27 cellular contexts compared by ENCODE assay signal in the genomic region with DNA sequence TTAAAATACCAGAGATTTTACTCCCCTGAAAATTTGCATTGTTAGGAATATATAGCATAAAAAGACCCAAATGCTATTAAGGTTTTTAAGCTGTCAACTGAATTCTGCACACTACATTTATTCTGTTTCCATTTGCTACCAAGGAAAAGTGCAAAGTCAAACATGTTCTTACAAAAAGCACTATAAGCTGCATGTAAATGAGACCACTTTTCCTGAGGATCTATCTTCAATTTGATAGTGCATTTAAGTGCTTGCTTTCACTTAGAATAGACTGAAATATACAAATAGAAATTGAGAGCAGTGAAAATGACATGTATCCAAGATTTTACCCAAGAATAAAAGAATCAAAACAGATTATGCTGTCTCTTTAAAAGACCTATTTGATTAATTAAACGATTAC.
"Had no signal": no experiment of that assay in that cellular context is flagged by ENCODE, and none has a peak within 500 bp of the region (broad histone marks: within the 10 kb centered on the region; RNA-seq: fewer than 3 reads in every experiment).

No MANE protein-coding gene starts in this region.

- H3K79me2 ChIP-seq: hepatocyte had no signal

- H3K4me1 ChIP-seq: foreskin keratinocyte, gastroesophageal sphincter, heart left ventricle, prostate gland, spleen, testis had no signal

- H3K27me3 Mint-ChIP-seq: dendritic cell treated with granulocyte-macrophage colony-stimulating factor and Interleukin-4, amounts not matched to agents 40 ng/mL and 50 ng/mL, for 4 days; naive B cell; stimulated activated memory B cell treated with anti-CD40 and anti-IgM and Interleukin-4, amounts not matched to agents 10 μg/mL and 1 μg/mL and 100 μg/mL, for 72 hours; type B pancreatic cell had no signal

- DNase-seq: effector CD8-positive, alpha-beta T cell; endodermal cell; foreskin keratinocyte; heart left ventricle; kidney; mucosa of descending colon; naive B cell; nucleus accumbens; right cardiac atrium; sigmoid colon; spleen; stimulated activated CD4-positive, alpha-beta T cell treated with anti-CD3 and anti-CD28 coated beads, Interleukin-4, amount 100 ng/mL, for 4 hours; stimulated activated naive CD8-positive, alpha-beta T cell treated with anti-CD3 and anti-CD28 coated beads, Interleukin-15, Interleukin-2, amounts not matched to agents 100 U/mL and 50 U/mL, for 24 hours; substantia nigra; testis; tibial artery had no signal

- H3K9me3 ChIP-seq: gastroesophageal sphincter, heart left ventricle, mucosa of descending colon, prostate gland, sigmoid colon, testis, tibial artery had no signal

- H3K4me3 ChIP-seq: gastroesophageal sphincter, heart left ventricle, hepatocyte, mucosa of descending colon, prostate gland, sigmoid colon, spleen, testis, tibial artery had no signal

- H3K9me3 Mint-ChIP-seq: type B pancreatic cell had no signal

- H3K36me3 ChIP-seq: gastroesophageal sphincter, heart left ventricle, prostate gland, sigmoid colon, spleen, tibial artery had no signal

- H3K27me3 ChIP-seq: foreskin keratinocyte, gastroesophageal sphincter, heart left ventricle, hepatocyte, sigmoid colon, spleen, testis, tibial artery had no signal

- H3K27ac ChIP-seq: epithelial cell of prostate, foreskin keratinocyte, gastroesophageal sphincter, heart left ventricle, hepatocyte, prostate gland, sigmoid colon, spleen, testis, tibial artery had no signal

- H3K27ac Mint-ChIP-seq: dendritic cell treated with granulocyte-macrophage colony-stimulating factor and Interleukin-4, amounts not matched to agents 40 ng/mL and 50 ng/mL, for 4 days; endodermal cell; mesothelial cell of epicardium; naive B cell; nephron; stimulated activated memory B cell treated with anti-CD40 and anti-IgM and Interleukin-4, amounts not matched to agents 10 μg/mL and 1 μg/mL and 100 μg/mL, for 72 hours; type B pancreatic cell had no signal

- H3K4me3 Mint-ChIP-seq: dendritic cell treated with granulocyte-macrophage colony-stimulating factor and Interleukin-4, amounts not matched to agents 40 ng/mL and 50 ng/mL, for 4 days; endodermal cell; mesothelial cell of epicardium; naive B cell; nephron; stimulated activated memory B cell treated with anti-CD40 and anti-IgM and Interleukin-4, amounts not matched to agents 10 μg/mL and 1 μg/mL and 100 μg/mL, for 72 hours; type B pancreatic cell had no signal

- H2AFZ ChIP-seq: hepatocyte had no signal

- ATAC-seq: esophagus mucosa; foreskin keratinocyte; gastroesophageal sphincter; heart left ventricle; left lobe of liver; mucosa of descending colon; right cardiac atrium; stimulated activated memory B cell treated with anti-CD40 and anti-IgM and Interleukin-4, amounts not matched to agents 10 μg/mL and 1 μg/mL and 100 μg/mL, for 72 hours; stimulated activated naive CD8-positive, alpha-beta T cell treated with anti-CD3 and anti-CD28 coated beads, Interleukin-15, Interleukin-2, amounts not matched to agents 100 U/mL and 50 U/mL, for 24 hours had no signal

- H3K4me1 Mint-ChIP-seq: naive B cell had no signal

- H3K36me3 Mint-ChIP-seq: naive B cell; stimulated activated memory B cell treated with anti-CD40 and anti-IgM and Interleukin-4, amounts not matched to agents 10 μg/mL and 1 μg/mL and 100 μg/mL, for 72 hours; type B pancreatic cell had no signal

- H3K4me2 ChIP-seq: hepatocyte had no signal
